In the genomic region with DNA sequence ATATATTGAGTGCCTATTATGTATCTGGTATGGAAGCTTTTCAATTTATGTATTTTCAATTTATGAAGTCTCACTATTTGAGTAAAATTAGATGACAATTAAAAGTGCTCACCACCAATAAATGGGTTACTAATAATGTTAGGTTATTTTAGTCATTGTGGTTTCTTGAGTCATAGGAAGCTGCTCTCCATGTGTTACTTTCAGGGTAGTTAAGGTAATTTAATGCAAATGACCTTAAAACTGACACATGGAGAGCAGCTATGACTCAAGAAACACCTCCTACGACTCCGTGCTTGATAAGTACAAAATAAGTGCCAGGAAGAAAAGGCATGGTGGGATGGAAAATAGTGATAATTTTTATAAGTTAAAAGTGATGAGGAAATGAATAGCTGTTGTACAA, we compare ENCODE assay signal across 9 cellular contexts. TPM values are rescaled to one million over a fixed set of nuclear protein-coding genes. Genes with fewer than 3 reads are reported as not detected.
DNase-seq lines count a peak whose midpoint lies in the region; ATAC-seq and TF ChIP-seq lines count a peak whose summit lies in the region.
"Had no signal": no experiment of that assay in that cellular context is flagged by ENCODE, and none has a peak within 500 bp of the region (broad histone marks: within the 10 kb centered on the region; RNA-seq: fewer than 3 reads in every experiment).

No MANE protein-coding gene starts in this region.

- WGBS in adrenal gland, 4 donors: 48 to 61% (median 54%) methylated on average over 2 of the region's 2 CpGs
- WGBS in hepatocyte (ENCODE audit: low lambda C conversion rate, missing lambda C conversion rate): 73% methylated on average over 2 of the region's 2 CpGs

- no peak overlapping the region for H3K4me3 Mint-ChIP-seq in activated CD4-positive, alpha-beta T cell treated with anti-CD3 and anti-CD28 coated beads for 36 hours
- H3K4me3 Mint-ChIP-seq in stimulated activated memory B cell treated with anti-CD40 and anti-IgM and Interleukin-4, amounts not matched to agents 10 μg/mL and 1 μg/mL and 100 μg/mL, for 72 hours: no peak overlapping the region

- no peak for TF ChIP-seq POLR2A in adrenal gland (IDR thresholded peaks at IDR 0.05)

- no peak overlapping the region for H2AFZ ChIP-seq in hepatocyte

- H4K20me1 ChIP-seq in hepatocyte (ENCODE audit: insufficient read depth, poor library complexity, severe bottlenecking): no peaks in the 10 kb centered on the region

- H3K9me3 Mint-ChIP-seq in activated CD4-positive, alpha-beta T cell treated with anti-CD3 and anti-CD28 coated beads for 36 hours (ENCODE audit: low read depth): peaks cover 5% of the 10 kb centered on the region
- H3K9me3 Mint-ChIP-seq in stimulated activated memory B cell treated with anti-CD40 and anti-IgM and Interleukin-4, amounts not matched to agents 10 μg/mL and 1 μg/mL and 100 μg/mL, for 72 hours: peaks cover 3% of the 10 kb centered on the region

- peak; percentile 91 for ATAC-seq in activated CD4-positive, alpha-beta T cell treated with anti-CD3 and anti-CD28 coated beads for 36 hours
- ATAC-seq in HG02938 (IDR thresholded peaks at IDR 0.05; ENCODE audit: unreplicated experiment) (peak; percentile 95), RWPE2 (ENCODE audit: low read depth) (peak; percentile 76)
- peak; percentile 55 for ATAC-seq in stimulated activated memory B cell treated with anti-CD40 and anti-IgM and Interleukin-4, amounts not matched to agents 10 μg/mL and 1 μg/mL and 100 μg/mL, for 72 hours
- ATAC-seq: K562 had no signal

- no peak for DNase-seq in activated CD4-positive, alpha-beta T cell treated with anti-CD3 and anti-CD28 coated beads for 36 hours
- DNase-seq in activated CD4-positive, alpha-beta T cell treated with anti-CD3 and anti-CD28 coated beads, Interleukin-2, amount 50 U/mL, for 4 hours: no peak
- DNase-seq in RWPE2 (ENCODE audit: low spot score): no peak
- no peak for DNase-seq in adrenal gland
- no peak for DNase-seq in CD1c-positive myeloid dendritic cell (ENCODE audit: extremely low spot score)
- no peak for DNase-seq in hepatocyte (ENCODE audit: low spot score)

- H3K27ac ChIP-seq in RWPE2 (ENCODE audit: poor library complexity, severe bottlenecking) (peak overlapping the region; percentile 89), adrenal gland (no peak overlapping the region), hepatocyte (no peak overlapping the region)

- no peaks in the 10 kb centered on the region for H3K36me3 Mint-ChIP-seq in activated CD4-positive, alpha-beta T cell treated with anti-CD3 and anti-CD28 coated beads for 36 hours (ENCODE audit: low read depth)
- H3K36me3 Mint-ChIP-seq in stimulated activated memory B cell treated with anti-CD40 and anti-IgM and Interleukin-4, amounts not matched to agents 10 μg/mL and 1 μg/mL and 100 μg/mL, for 72 hours: no peaks in the 10 kb centered on the region

- H3K9me2 ChIP-seq in hepatocyte (replicated peaks; ENCODE audit: insufficient read depth): no peaks in the 10 kb centered on the region

- H3K4me1 ChIP-seq in RWPE2 (ENCODE audit: insufficient read depth, poor library complexity, severe bottlenecking): peaks cover 20% of the 10 kb centered on the region
- H3K4me1 ChIP-seq in adrenal gland (replicated peaks in 1 of 2): no peaks in the 10 kb centered on the region
- H3K4me1 ChIP-seq in hepatocyte (ENCODE audit: insufficient read depth): no peaks in the 10 kb centered on the region

- H3K4me1 Mint-ChIP-seq in activated CD4-positive, alpha-beta T cell treated with anti-CD3 and anti-CD28 coated beads for 36 hours: peaks cover 10% of the 10 kb centered on the region
- peaks cover 5% of the 10 kb centered on the region for H3K4me1 Mint-ChIP-seq in stimulated activated memory B cell treated with anti-CD40 and anti-IgM and Interleukin-4, amounts not matched to agents 10 μg/mL and 1 μg/mL and 100 μg/mL, for 72 hours

- POLR2A ChIA-PET in activated CD4-positive, alpha-beta T cell treated with anti-CD3 and anti-CD28 coated beads for 36 hours (lab: Charles Lee): no interaction called here

- no peaks in the 10 kb centered on the region for H3K9me3 ChIP-seq in RWPE2 (ENCODE audit: severe bottlenecking)
- no peaks in the 10 kb centered on the region for H3K9me3 ChIP-seq in adrenal gland (replicated peaks in 1 of 3)
- no peaks in the 10 kb centered on the region for H3K9me3 ChIP-seq in hepatocyte (ENCODE audit: low read depth)

- no peak overlapping the region for H3K4me2 ChIP-seq in hepatocyte

- intact Hi-C loops in activated CD4-positive, alpha-beta T cell treated with anti-CD3 and anti-CD28 coated beads for 36 hours (cut with DNase I, micrococcal nuclease): no loop called here
- intact Hi-C loops in adrenal gland (cut with DNase I): no loop called here

- H3K36me3 ChIP-seq in RWPE2 (ENCODE audit: low read depth) (no peaks in the 10 kb centered on the region), adrenal gland (replicated peaks in 1 of 2) (no peaks in the 10 kb centered on the region), hepatocyte (replicated peaks; ENCODE audit: insufficient read depth, low read depth) (no peaks in the 10 kb centered on the region)

- H3K27me3 Mint-ChIP-seq in activated CD4-positive, alpha-beta T cell treated with anti-CD3 and anti-CD28 coated beads for 36 hours: no peaks in the 10 kb centered on the region
- H3K27me3 Mint-ChIP-seq in stimulated activated memory B cell treated with anti-CD40 and anti-IgM and Interleukin-4, amounts not matched to agents 10 μg/mL and 1 μg/mL and 100 μg/mL, for 72 hours: no peaks in the 10 kb centered on the region

- no peak for TF ChIP-seq CTCF in RWPE2 (IDR thresholded peaks at IDR 0.05; ENCODE audit: poor library complexity, severe bottlenecking)
- TF ChIP-seq CTCF in adrenal gland (IDR thresholded peaks at IDR 0.05): no peak
- no peak for TF ChIP-seq CTCF in hepatocyte (IDR thresholded peaks at IDR 0.05; ENCODE audit: poor library complexity)

- CTCF ChIA-PET in activated CD4-positive, alpha-beta T cell treated with anti-CD3 and anti-CD28 coated beads for 36 hours (lab: Charles Lee): interaction anchor here (1.2 kb wide), 1 partner anchor 305 kb away, joined by 3 read pairs; no protein-coding TSS in a partner anchor

- H3K27me3 ChIP-seq in RWPE2 (ENCODE audit: insufficient read depth, poor library complexity, severe bottlenecking) (no peaks in the 10 kb centered on the region), adrenal gland (no peaks in the 10 kb centered on the region), hepatocyte (no peaks in the 10 kb centered on the region)

- H3K79me2 ChIP-seq in hepatocyte: no peaks in the 10 kb centered on the region

- no peak overlapping the region for H3K4me3 ChIP-seq in RWPE2 (ENCODE audit: severe bottlenecking)
- H3K4me3 ChIP-seq in adrenal gland: no peak overlapping the region
- no peak overlapping the region for H3K4me3 ChIP-seq in hepatocyte
- H3K4me3 ChIP-seq: K562 had no signal

- no peak overlapping the region for H3K27ac Mint-ChIP-seq in activated CD4-positive, alpha-beta T cell treated with anti-CD3 and anti-CD28 coated beads for 36 hours
- no peak overlapping the region for H3K27ac Mint-ChIP-seq in stimulated activated memory B cell treated with anti-CD40 and anti-IgM and Interleukin-4, amounts not matched to agents 10 μg/mL and 1 μg/mL and 100 μg/mL, for 72 hours

RNA-seq across cellular contexts. Expression of a gene that starts 16.5 kb away (rescaled TPM):
- not detected for total RNA-seq in activated CD4-positive, alpha-beta T cell treated with anti-CD3 and anti-CD28 coated beads for 36 hours
- total RNA-seq in adrenal gland (not detected), hepatocyte (0.76 and 1.1 TPM in 2 replicates)
- polyA plus RNA-seq in adrenal gland (not detected), hepatocyte (0.26 and 0.76 TPM in 2 replicates)
- total RNA-seq: K562 had no signal
- polyA plus RNA-seq: K562 had no signal
